In the genomic region with DNA sequence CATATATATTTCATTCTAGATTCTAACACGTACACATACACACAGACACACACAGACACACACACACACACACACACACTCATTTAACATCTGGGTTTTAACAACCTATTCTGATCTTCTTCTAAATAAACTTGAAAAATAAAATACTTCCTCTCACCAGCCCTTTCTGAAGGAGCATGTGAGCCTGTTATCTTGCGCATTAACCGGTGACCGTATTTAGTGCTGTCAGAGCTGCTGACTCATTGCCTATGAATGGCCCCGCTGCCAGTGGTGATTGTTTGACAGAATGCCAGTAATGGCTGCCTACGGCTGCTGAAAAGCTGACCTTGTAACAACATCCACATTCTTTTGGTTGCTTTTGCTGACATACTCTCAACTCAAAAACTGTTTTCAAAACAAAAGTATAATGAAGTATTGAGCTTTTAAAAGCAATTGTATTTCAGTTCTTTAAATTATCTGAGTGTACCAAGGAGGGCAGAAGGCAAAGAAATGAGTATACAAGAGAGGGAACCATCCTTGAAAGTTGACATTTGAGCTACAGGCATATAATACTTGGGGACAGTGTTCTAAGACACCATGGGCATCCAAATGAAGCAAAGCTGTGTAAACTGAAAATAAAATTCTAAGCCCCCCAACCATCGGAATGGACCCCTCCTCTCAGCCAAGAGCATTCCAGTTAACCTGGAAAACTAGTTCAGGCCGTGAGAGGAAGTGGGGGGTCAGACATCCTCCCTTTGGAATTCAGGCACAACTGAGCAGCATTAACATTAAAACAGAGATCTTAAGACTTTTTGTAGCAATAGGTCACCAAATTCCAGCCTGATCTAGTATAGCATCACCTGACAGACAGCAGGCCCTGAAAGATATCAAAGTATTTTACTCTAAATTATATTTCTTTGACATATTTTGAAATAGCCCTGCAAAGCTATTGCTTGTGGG, we compare ENCODE assay signal across 1 cellular context.
TF ChIP-seq lines count a peak whose summit lies in the region.

No MANE protein-coding gene starts in this region.

TF ChIP-seq in GM23338, 12 proteins besides CTCF, POLR2A, EP300 and RAD21 (continued from another document):
- TF ChIP-seq, protein P1, sequence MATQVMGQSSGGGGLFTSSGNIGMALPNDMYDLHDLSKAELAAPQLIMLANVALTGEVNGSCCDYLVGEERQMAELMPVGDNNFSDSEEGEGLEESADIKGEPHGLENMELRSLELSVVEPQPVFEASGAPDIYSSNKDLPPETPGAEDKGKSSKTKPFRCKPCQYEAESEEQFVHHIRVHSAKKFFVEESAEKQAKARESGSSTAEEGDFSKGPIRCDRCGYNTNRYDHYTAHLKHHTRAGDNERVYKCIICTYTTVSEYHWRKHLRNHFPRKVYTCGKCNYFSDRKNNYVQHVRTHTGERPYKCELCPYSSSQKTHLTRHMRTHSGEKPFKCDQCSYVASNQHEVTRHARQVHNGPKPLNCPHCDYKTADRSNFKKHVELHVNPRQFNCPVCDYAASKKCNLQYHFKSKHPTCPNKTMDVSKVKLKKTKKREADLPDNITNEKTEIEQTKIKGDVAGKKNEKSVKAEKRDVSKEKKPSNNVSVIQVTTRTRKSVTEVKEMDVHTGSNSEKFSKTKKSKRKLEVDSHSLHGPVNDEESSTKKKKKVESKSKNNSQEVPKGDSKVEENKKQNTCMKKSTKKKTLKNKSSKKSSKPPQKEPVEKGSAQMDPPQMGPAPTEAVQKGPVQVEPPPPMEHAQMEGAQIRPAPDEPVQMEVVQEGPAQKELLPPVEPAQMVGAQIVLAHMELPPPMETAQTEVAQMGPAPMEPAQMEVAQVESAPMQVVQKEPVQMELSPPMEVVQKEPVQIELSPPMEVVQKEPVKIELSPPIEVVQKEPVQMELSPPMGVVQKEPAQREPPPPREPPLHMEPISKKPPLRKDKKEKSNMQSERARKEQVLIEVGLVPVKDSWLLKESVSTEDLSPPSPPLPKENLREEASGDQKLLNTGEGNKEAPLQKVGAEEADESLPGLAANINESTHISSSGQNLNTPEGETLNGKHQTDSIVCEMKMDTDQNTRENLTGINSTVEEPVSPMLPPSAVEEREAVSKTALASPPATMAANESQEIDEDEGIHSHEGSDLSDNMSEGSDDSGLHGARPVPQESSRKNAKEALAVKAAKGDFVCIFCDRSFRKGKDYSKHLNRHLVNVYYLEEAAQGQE (IDR thresholded peaks at IDR 0.05; ENCODE audit: unreplicated experiment), result no peak
- peak; percentile 88 for TF ChIP-seq NANOG (IDR thresholded peaks at IDR 0.05; ENCODE audit: borderline replicate concordance)
- no peak for TF ChIP-seq JUNB (IDR thresholded peaks at IDR 0.05; ENCODE audit: unreplicated experiment)
- TF ChIP-seq, protein P2, sequence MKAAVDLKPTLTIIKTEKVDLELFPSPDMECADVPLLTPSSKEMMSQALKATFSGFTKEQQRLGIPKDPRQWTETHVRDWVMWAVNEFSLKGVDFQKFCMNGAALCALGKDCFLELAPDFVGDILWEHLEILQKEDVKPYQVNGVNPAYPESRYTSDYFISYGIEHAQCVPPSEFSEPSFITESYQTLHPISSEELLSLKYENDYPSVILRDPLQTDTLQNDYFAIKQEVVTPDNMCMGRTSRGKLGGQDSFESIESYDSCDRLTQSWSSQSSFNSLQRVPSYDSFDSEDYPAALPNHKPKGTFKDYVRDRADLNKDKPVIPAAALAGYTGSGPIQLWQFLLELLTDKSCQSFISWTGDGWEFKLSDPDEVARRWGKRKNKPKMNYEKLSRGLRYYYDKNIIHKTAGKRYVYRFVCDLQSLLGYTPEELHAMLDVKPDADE (IDR thresholded peaks at IDR 0.05), result peak; percentile 74
- TF ChIP-seq STAT1 (IDR thresholded peaks at IDR 0.05; ENCODE audit: unreplicated experiment), result no peak
- no peak for TF ChIP-seq CREB1 (CRISPR knock-in tag; IDR thresholded peaks at IDR 0.05; ENCODE audit: low read depth)
